In genomic region chr3:150274372-150274771, GRCh38 we compare ENCODE assay signal across 1 cellular context.
TF ChIP-seq lines count a peak whose summit lies in the region.

No MANE protein-coding gene starts in this region.

TF ChIP-seq in SK-N-SH treated with all-trans-retinoic acid at 6 μM for 48 hours, 23 proteins besides CTCF, POLR2A, EP300 and RAD21 (continued from another document):
- no peak for TF ChIP-seq TCF4 (CRISPR knock-in tag; IDR thresholded peaks at IDR 0.05; ENCODE audit: borderline replicate concordance)
- no peak for TF ChIP-seq PATZ1 (CRISPR knock-in tag; IDR thresholded peaks at IDR 0.05; ENCODE audit: borderline replicate concordance)
